In genomic region chr12:29317556-29318363, GRCh38 we compare ENCODE assay signal across 9 cellular contexts.
DNase-seq lines count a peak whose midpoint lies in the region; ATAC-seq and TF ChIP-seq lines count a peak whose summit lies in the region.
"Had no signal": no experiment of that assay in that cellular context is flagged by ENCODE, and none has a peak within 500 bp of the region (broad histone marks: within the 10 kb centered on the region; RNA-seq: fewer than 3 reads in every experiment).

No MANE protein-coding gene starts in this region.

- H3K36me3 ChIP-seq in Caco-2 (ENCODE audit: control insufficient read depth, insufficient read depth, low read length): no peaks in the 10 kb centered on the region
- peaks cover 17% of the 10 kb centered on the region for H3K36me3 ChIP-seq in endodermal cell (ENCODE audit: control insufficient read depth, insufficient read depth, low read length)
- H3K36me3 ChIP-seq in testis (ENCODE audit: low read depth, missing control alignments): no peaks in the 10 kb centered on the region

- no peak for TF ChIP-seq POLR2A in testis (IDR thresholded peaks at IDR 0.05)

- H3K27ac Mint-ChIP-seq in Caco-2 (ENCODE audit: unreplicated experiment): no peak overlapping the region
- H3K27ac Mint-ChIP-seq in activated B cell treated with CpG ODN at 0.5 μM for 24 hours: no peak overlapping the region
- peak overlapping the region; percentile 94 for H3K27ac Mint-ChIP-seq in endodermal cell
- H3K27ac Mint-ChIP-seq: activated naive CD4-positive, alpha-beta T cell treated with anti-CD3 and anti-CD28 coated beads, Interleukin-2, amount 50 U/mL, for 24 hours had no signal

- H3K27me3 Mint-ChIP-seq in Caco-2 (ENCODE audit: insufficient read depth, unreplicated experiment) (no peaks in the 10 kb centered on the region), activated B cell treated with CpG ODN at 0.5 μM for 24 hours (no peaks in the 10 kb centered on the region), endodermal cell (ENCODE audit: insufficient read depth) (no peaks in the 10 kb centered on the region)
- H3K27me3 Mint-ChIP-seq: activated naive CD4-positive, alpha-beta T cell treated with anti-CD3 and anti-CD28 coated beads, Interleukin-2, amount 50 U/mL, for 24 hours had no signal

- POLR2A ChIA-PET in Caco-2 (lab: Charles Lee) (no interaction called here), activated B cell treated with CpG ODN at 0.5 μM for 24 hours (lab: Charles Lee) (no interaction called here)

- CTCF ChIA-PET in Caco-2 (lab: Charles Lee): interaction anchor here (0.6 to 2.3 kb wide), 8 partner anchors 10 to 1472 kb away, joined by 3 to 18 read pairs (median 4); no protein-coding TSS in a partner anchor
- CTCF ChIA-PET in activated B cell treated with CpG ODN at 0.5 μM for 24 hours (lab: Charles Lee): interaction anchor here (0.7 to 1.7 kb wide), 6 partner anchors 8 to 245 kb away, joined by 3 to 8 read pairs (median 4); no protein-coding TSS in a partner anchor

- TF ChIP-seq CTCF in Caco-2 (IDR thresholded peaks at IDR 0.05; ENCODE audit: insufficient read depth in 1 of 2, low read depth in 1 of 2, low read length in 1 of 2, severe bottlenecking in 1 of 2, unreplicated experiment in 1 of 2) (peak; percentile 94 to 97), activated B cell treated with CpG ODN at 0.5 μM for 24 hours (IDR thresholded peaks at IDR 0.05) (no peak), endodermal cell (conservative IDR thresholded peaks at IDR 0.05) (peak; percentile 100), testis (IDR thresholded peaks at IDR 0.05) (peak; percentile 44 to 73 (median 56))

- no peak overlapping the region for H3K4me3 Mint-ChIP-seq in Caco-2 (ENCODE audit: unreplicated experiment)
- no peak overlapping the region for H3K4me3 Mint-ChIP-seq in activated B cell treated with CpG ODN at 0.5 μM for 24 hours
- H3K4me3 Mint-ChIP-seq in endodermal cell: no peak overlapping the region
- H3K4me3 Mint-ChIP-seq: activated naive CD4-positive, alpha-beta T cell treated with anti-CD3 and anti-CD28 coated beads, Interleukin-2, amount 50 U/mL, for 24 hours had no signal

- intact Hi-C loops in Caco-2 (cut with micrococcal nuclease; ENCODE audit: unreplicated experiment): loop anchor here (1.0 to 5.0 kb wide), 7 partner anchors 8 to 244 kb away; partner anchors contain the start of gene FAR2
- intact Hi-C loops in activated B cell treated with CpG ODN at 0.5 μM for 24 hours (cut with micrococcal nuclease): loop anchor here (1.0 kb wide), 2 partner anchors 229 to 244 kb away; no protein-coding TSS in a partner anchor
- intact Hi-C loops in testis (cut with DNase I; ENCODE audit: low total_unique reads): no loop called here

- DNase-seq in Caco-2: peak; percentile 65 to 71
- peak; percentile 75 for DNase-seq in NCI-H345 (lab: John Stamatoyannopoulos, UW)
- DNase-seq in activated B cell treated with CpG ODN at 0.5 μM for 24 hours: no peak
- DNase-seq in endodermal cell: peak; percentile 78
- peak; percentile 82 for DNase-seq in midbrain (lab: John Stamatoyannopoulos, UW)
- peak; percentile 51 for DNase-seq in testis

- H3K4me1 Mint-ChIP-seq in Caco-2 (ENCODE audit: low read depth, unreplicated experiment) (peaks cover 16% of the 10 kb centered on the region), activated B cell treated with CpG ODN at 0.5 μM for 24 hours (peaks cover 9% of the 10 kb centered on the region), endodermal cell (peaks cover 31% of the 10 kb centered on the region)

- H3K9ac ChIP-seq in endodermal cell (ENCODE audit: extremely low read depth, low read length, poor library complexity, severe bottlenecking): no peak overlapping the region

- H3K4me3 ChIP-seq in Caco-2 (ENCODE audit: low read depth, low read length) (no peak overlapping the region), endodermal cell (ENCODE audit: low read length) (no peak overlapping the region), testis (no peak overlapping the region)

- 61 to 64% methylated on average over 4 to 7 of the region's 8 CpGs for WGBS in endodermal cell (ENCODE audit: insufficient coverage in 1 of 2, insufficient read length in 1 of 2), 2 experiments
- 49 to 60% methylated on average over 8 of the region's 8 CpGs for WGBS in testis, 2 donors

- H3K36me3 Mint-ChIP-seq in Caco-2 (ENCODE audit: insufficient read depth, unreplicated experiment) (peaks cover 6% of the 10 kb centered on the region), activated B cell treated with CpG ODN at 0.5 μM for 24 hours (ENCODE audit: low read depth) (peaks cover 8% of the 10 kb centered on the region), endodermal cell (ENCODE audit: low read depth) (peaks cover 38% of the 10 kb centered on the region)

- H3K9me3 ChIP-seq in Caco-2 (no peaks in the 10 kb centered on the region; the same call in 1 of the 2 replicates), endodermal cell (ENCODE audit: control insufficient read depth, low read length) (peaks cover 14% of the 10 kb centered on the region), testis (no peaks in the 10 kb centered on the region)

- peak; percentile 98 for ATAC-seq in GM19328 (IDR thresholded peaks at IDR 0.05; ENCODE audit: unreplicated experiment)
- ATAC-seq in HG03196 (IDR thresholded peaks at IDR 0.05; ENCODE audit: unreplicated experiment): peak; percentile 97
- peak; percentile 99 for ATAC-seq in activated B cell treated with CpG ODN at 0.5 μM for 24 hours (ENCODE audit: low read depth)

- no peak overlapping the region for H3K27ac ChIP-seq in endodermal cell (ENCODE audit: low read depth, low read length)
- H3K27ac ChIP-seq in testis: no peak overlapping the region

- H3K9me3 Mint-ChIP-seq in Caco-2 (ENCODE audit: unreplicated experiment) (no peaks in the 10 kb centered on the region), activated B cell treated with CpG ODN at 0.5 μM for 24 hours (no peaks in the 10 kb centered on the region), endodermal cell (peaks cover 20% of the 10 kb centered on the region)
- H3K9me3 Mint-ChIP-seq: activated naive CD4-positive, alpha-beta T cell treated with anti-CD3 and anti-CD28 coated beads, Interleukin-2, amount 50 U/mL, for 24 hours had no signal

- BruUV-seq in Caco-2 (replicated peaks; lab: Mats Ljungman, UMichigan): no TSS peak

- H3K4me1 ChIP-seq in Caco-2: peaks cover 15% of the 10 kb centered on the region
- H3K4me1 ChIP-seq in endodermal cell (ENCODE audit: control insufficient read depth, insufficient read depth, low read length): peaks cover 4% of the 10 kb centered on the region
- H3K4me1 ChIP-seq in testis: no peaks in the 10 kb centered on the region

- H3K27me3 ChIP-seq in Caco-2 (replicated peaks; ENCODE audit: control insufficient read depth, insufficient read depth, low read length) (no peaks in the 10 kb centered on the region), endodermal cell (ENCODE audit: control insufficient read depth, insufficient read depth, low read length, poor library complexity, severe bottlenecking) (no peaks in the 10 kb centered on the region), testis (no peaks in the 10 kb centered on the region)
